Comparison of ENCODE assay signal across 8 cellular contexts in the genomic region with DNA sequence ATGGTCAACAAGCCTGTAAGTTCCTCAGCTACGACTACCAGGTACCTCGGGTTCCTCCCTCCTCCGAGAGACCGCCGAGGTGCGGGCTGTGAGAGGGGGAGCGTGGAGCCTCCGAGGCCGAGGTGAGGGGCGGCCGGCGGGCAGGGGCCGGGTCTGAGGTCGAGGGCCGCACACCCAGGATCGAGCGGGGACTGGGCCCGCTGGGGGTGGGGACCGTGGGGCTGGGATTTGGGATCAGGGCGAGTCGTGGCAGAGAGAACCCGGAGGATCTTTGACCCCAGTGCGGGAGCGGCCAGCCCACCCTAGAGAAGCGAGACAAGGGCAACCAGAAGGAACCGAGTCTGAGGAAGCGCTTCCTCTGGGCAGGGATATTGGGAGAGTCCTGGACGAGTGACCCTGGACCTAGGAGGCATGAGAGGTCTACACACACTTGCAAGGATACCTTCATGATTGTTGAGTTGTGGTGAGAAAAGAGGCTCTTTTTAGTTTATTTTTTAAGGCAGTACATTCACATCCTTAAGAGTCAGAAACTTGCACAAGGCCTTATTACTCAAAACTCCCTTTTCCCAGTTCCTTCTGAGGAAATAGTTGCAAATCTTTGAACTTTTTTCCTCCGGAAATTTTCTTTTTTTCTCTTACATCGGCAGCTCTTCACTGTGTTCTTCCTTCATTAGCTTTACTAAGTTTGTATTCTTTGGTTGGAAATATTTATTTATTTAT. TPM values are rescaled to one million over a fixed set of nuclear protein-coding genes. Genes with fewer than 3 reads are reported as not detected.
A peak's percentile ranks its signal among the peaks of the same experiment; 100 is the strongest.
DNase-seq lines count a peak whose midpoint lies in the region; ATAC-seq and TF ChIP-seq lines count a peak whose summit lies in the region.

No MANE protein-coding gene starts in this region.

- no peak for DNase-seq in GM06990 (ENCODE audit: extremely low read depth, insufficient read length)
- DNase-seq in RWPE1 (ENCODE audit: low spot score), result peak; percentile 20
- DNase-seq in esophagus muscularis mucosa (ENCODE audit: extremely low spot score), result peak; percentile 92
- no peak for DNase-seq in COLO829 (ENCODE audit: low spot score)
- DNase-seq in NCI-H526 (lab: John Stamatoyannopoulos, UW), result no peak

- TF ChIP-seq CTCF in GM06990 (IDR thresholded peaks at IDR 0.05; ENCODE audit: insufficient read depth, low read length, poor library complexity, severe bottlenecking) (no peak), RWPE1 (conservative IDR thresholded peaks at IDR 0.05; ENCODE audit: low read depth) (no peak), esophagus muscularis mucosa (IDR thresholded peaks at IDR 0.05) (no peak)

- H2AFZ ChIP-seq in neuron (ENCODE audit: low read depth, low read length), result peak overlapping the region; percentile 92

- H3K4me1 ChIP-seq in esophagus muscularis mucosa, result peaks cover 11 to 25% (median 24%) of the 10 kb centered on the region in 4 donors
- no peaks in the 10 kb centered on the region for H3K4me1 ChIP-seq in neuron (ENCODE audit: insufficient read depth, low read length)

- CTCF ChIA-PET in RWPE1 (lab: Yijun Ruan, JAX), result interaction anchor here (0.7 to 1.2 kb wide), 2 partner anchors 20 to 29 kb away, joined by 3 read pairs; no protein-coding TSS in a partner anchor

- intact Hi-C loops in esophagus muscularis mucosa (cut with DNase I), result no loop called here

- POLR2A ChIA-PET in RWPE1 (lab: Yijun Ruan, JAX; ENCODE audit: low non-redundant PET), result interaction anchor here (1.2 kb wide), 1 partner anchor 17 kb away, joined by 3 read pairs; no protein-coding TSS in a partner anchor

- TF ChIP-seq POLR2A in esophagus muscularis mucosa (IDR thresholded peaks at IDR 0.05; ENCODE audit: low read depth), result no peak

- H3K27ac ChIP-seq in RWPE1 (peak overlapping the region; percentile 97), esophagus muscularis mucosa (replicated peaks in 1 of 4) (peak overlapping the region; percentile 90 to 99 (median 98))

- H3K9me3 ChIP-seq in esophagus muscularis mucosa (no peaks in the 10 kb centered on the region), neuron (ENCODE audit: low read length) (no peaks in the 10 kb centered on the region)

- 10% methylated on average over 21 of the region's 30 CpGs for WGBS in esophagus muscularis mucosa

- H3K27me3 ChIP-seq in GM06990 (replicated peaks; ENCODE audit: control insufficient read depth, insufficient read depth, low read length) (no peaks in the 10 kb centered on the region), esophagus muscularis mucosa (no peaks in the 10 kb centered on the region), neuron (ENCODE audit: insufficient read depth, low read length) (no peaks in the 10 kb centered on the region)

- H3K36me3 ChIP-seq in GM06990 (ENCODE audit: control insufficient read depth, insufficient read depth, low read length) (no peaks in the 10 kb centered on the region), esophagus muscularis mucosa (no peaks in the 10 kb centered on the region), neuron (ENCODE audit: insufficient read depth, low read length) (no peaks in the 10 kb centered on the region)

- TF ChIP-seq EP300 in esophagus muscularis mucosa (IDR thresholded peaks at IDR 0.05), result no peak

- H3K4me3 ChIP-seq in GM06990 (replicated peaks; ENCODE audit: low read depth, low read length), result peak overlapping the region; percentile 88
- H3K4me3 ChIP-seq in esophagus muscularis mucosa, result peak overlapping the region; percentile 67 to 87 (median 74)
- peak overlapping the region; percentile 95 for H3K4me3 ChIP-seq in neuron (ENCODE audit: low read length)

- no peak for ATAC-seq in GM21367 (IDR thresholded peaks at IDR 0.05; ENCODE audit: unreplicated experiment)
- ATAC-seq in HG03469 (IDR thresholded peaks at IDR 0.05; ENCODE audit: unreplicated experiment), result no peak

RNA-seq across cellular contexts. Expression of gene ZNF487, which starts 0.4 kb away (rescaled TPM):
- 10 to 100 TPM in 1 of 4 donors, 1 to 10 TPM in 3; 9.1 to 10.1 (median 10.0) TPM for total RNA-seq in esophagus muscularis mucosa

RNA-seq across cellular contexts. Expression of gene HNRNPF, which starts 28.3 kb away (rescaled TPM):
- 100 to 1,000 TPM; 113 to 243 (median 176) TPM for total RNA-seq in esophagus muscularis mucosa

Comparison
In these comparisons a context has a peak if more than half of its experiments do, and no peak if none do; other contexts are left out.
1. DNase-seq: peak in RWPE1 (single experiment) and esophagus muscularis mucosa (single experiment); none in GM06990 (single experiment), COLO829 (single experiment) and NCI-H526 (0 of 2).
2. Peak in every context shown above with its lines, with median percentiles within 50 percentile points of each other: H3K4me3 ChIP-seq.